8 cellular contexts compared by ENCODE assay signal in the genomic region with DNA sequence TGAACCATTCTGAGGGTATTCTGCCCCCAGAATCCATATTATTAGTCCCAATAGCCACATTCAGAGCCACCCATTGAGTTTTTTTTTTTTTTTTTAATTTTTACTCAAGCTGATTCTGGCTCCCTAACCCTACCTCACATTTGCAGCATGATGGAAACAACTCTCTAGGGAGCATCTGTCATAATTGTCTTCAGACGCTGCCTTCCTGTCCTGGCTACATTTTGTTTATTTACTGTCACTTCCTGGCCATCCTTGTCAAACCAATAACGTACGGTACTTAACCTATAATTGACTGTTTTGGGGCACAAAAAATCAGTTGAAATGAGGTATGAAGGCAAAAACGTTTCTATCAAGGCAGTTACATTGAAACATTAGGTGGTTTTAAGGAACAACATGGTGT. TPM values are rescaled to one million over a fixed set of nuclear protein-coding genes. Genes with fewer than 3 reads are reported as not detected.
A peak's percentile ranks its signal among the peaks of the same experiment; 100 is the strongest.
DNase-seq lines count a peak whose midpoint lies in the region; ATAC-seq and TF ChIP-seq lines count a peak whose summit lies in the region.
"Had no signal": no experiment of that assay in that cellular context is flagged by ENCODE, and none has a peak within 500 bp of the region (broad histone marks: within the 10 kb centered on the region; RNA-seq: fewer than 3 reads in every experiment).

No MANE protein-coding gene starts in this region.

- 22 to 41% methylated on average over 4 of the region's 4 CpGs for WGBS in sigmoid colon, 2 donors

- intact Hi-C loops in breast epithelium (cut with DNase I; ENCODE audit: low total_unique reads) (no loop called here), sigmoid colon (cut with DNase I) (no loop called here)

- TF ChIP-seq CTCF in GM12875 (IDR thresholded peaks at IDR 0.05; ENCODE audit: borderline replicate concordance, insufficient read depth, low read depth, low read length): no peak
- no peak for TF ChIP-seq CTCF in breast epithelium (IDR thresholded peaks at IDR 0.05)
- TF ChIP-seq CTCF in sigmoid colon (IDR thresholded peaks at IDR 0.05): no peak

- TF ChIP-seq EP300 in sigmoid colon (IDR thresholded peaks at IDR 0.05): no peak

- ATAC-seq in HG03175 (IDR thresholded peaks at IDR 0.05; ENCODE audit: unreplicated experiment): peak; percentile 15
- ATAC-seq in HG02852 (IDR thresholded peaks at IDR 0.05; ENCODE audit: unreplicated experiment): no peak

- no peaks in the 10 kb centered on the region for H3K27me3 ChIP-seq in breast epithelium
- no peaks in the 10 kb centered on the region for H3K27me3 ChIP-seq in sigmoid colon

- H3K36me3 ChIP-seq in breast epithelium (no peaks in the 10 kb centered on the region), sigmoid colon (no peaks in the 10 kb centered on the region)

- H3K9me3 ChIP-seq in breast epithelium (no peaks in the 10 kb centered on the region), sigmoid colon (no peaks in the 10 kb centered on the region)

- H3K4me3 ChIP-seq in GM12875 (ENCODE audit: low read depth, low read length) (peak overlapping the region; percentile 57), breast epithelium (peak overlapping the region in 2 of 3 donors; percentile 54 to 61), sigmoid colon (peak overlapping the region in 2 of 4 donors; percentile 49 to 56)

- DNase-seq in breast epithelium (ENCODE audit: low spot score in 2 of 2): no peak
- no peak for DNase-seq in sigmoid colon
- DNase-seq in iPS-NIHi7 (ENCODE audit: extremely low spot score): no peak
- DNase-seq in midbrain (lab: John Stamatoyannopoulos, UW): no peak
- DNase-seq: NCI-H1048 had no signal

- H3K27ac ChIP-seq in breast epithelium (peak overlapping the region in 1 of 2 donors; percentile 10), sigmoid colon (peak overlapping the region; percentile 43 to 87 (median 69))

- TF ChIP-seq POLR2A in breast epithelium (IDR thresholded peaks at IDR 0.05) (no peak), sigmoid colon (IDR thresholded peaks at IDR 0.05) (no peak)

- H3K4me1 ChIP-seq in breast epithelium (no peaks in the 10 kb centered on the region), sigmoid colon (peaks cover 0 to 60% (median 47%) of the 10 kb centered on the region in 4 donors)

RNA-seq across cellular contexts. Expression of gene GLIPR1, which starts 2.1 kb away (rescaled TPM):
- total RNA-seq in breast epithelium: 10 to 100 TPM; 12.1 to 23.0 (median 17.0) TPM
- total RNA-seq in sigmoid colon: 10 to 100 TPM; 14.6 to 20.9 (median 17.4) TPM
- polyA plus RNA-seq in sigmoid colon: 10 to 100 TPM in 1 of 3 donors, 1 to 10 TPM in 2; 4.8 to 12.2 (median 6.2) TPM

RNA-seq across cellular contexts. Expression of gene KRR1, which starts 28.8 kb away (rescaled TPM):
- total RNA-seq in breast epithelium: 10 to 100 TPM; 34.1 to 56.9 (median 36.4) TPM
- 10 to 100 TPM; 12.7 to 40.0 (median 29.5) TPM for total RNA-seq in sigmoid colon
- polyA plus RNA-seq in sigmoid colon: 10 to 100 TPM in 2 of 3 donors, 1 to 10 TPM in 1; 9.7 to 20.3 (median 10.8) TPM
